ENCODE assay signal across 9 cellular contexts in the genomic region with DNA sequence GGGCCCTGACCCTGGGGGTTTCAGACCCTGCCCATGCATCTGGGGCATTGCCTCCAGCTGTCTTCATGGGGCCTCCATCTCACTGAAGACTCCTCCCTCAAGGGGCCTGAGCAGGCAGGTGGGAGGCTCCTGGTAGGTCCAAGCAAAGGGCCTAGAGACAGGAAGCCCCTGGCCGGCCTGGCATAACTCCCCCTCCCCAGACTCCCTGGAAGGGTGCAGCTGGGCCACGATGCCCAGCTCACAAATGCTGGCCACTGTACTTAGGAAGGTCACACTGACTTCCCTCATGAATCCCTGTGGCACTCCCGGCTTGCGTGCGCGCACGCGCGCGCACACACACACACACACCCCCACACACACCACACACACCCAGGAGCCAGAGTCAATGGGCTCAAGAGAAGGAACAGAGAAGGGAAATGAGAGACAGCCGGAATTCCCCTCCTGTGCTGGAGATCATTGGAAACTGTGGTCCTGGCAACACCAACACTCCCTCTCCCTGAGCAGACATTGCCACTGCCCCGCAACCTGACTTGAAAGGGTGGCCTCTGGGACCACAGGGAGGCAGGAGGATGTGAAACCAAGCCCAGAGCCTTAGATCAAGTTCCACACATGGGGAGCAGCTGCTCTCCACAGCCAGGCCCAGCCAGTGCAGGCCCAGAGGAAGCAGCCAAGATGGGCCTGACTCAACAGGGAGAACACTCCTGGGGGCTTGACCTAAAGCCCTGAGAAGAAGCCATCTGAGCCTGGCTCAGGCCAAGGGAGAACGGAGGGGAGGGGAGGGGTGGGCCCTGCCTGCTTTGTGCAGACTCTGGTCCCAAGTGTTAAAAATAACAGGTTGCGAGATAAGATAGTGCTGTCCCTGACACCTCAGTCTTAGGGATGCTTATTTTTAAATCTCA.
DNase-seq lines count a peak whose midpoint lies in the region; ATAC-seq and TF ChIP-seq lines count a peak whose summit lies in the region.
"Had no signal": no experiment of that assay in that cellular context is flagged by ENCODE, and none has a peak within 500 bp of the region (broad histone marks: within the 10 kb centered on the region; RNA-seq: fewer than 3 reads in every experiment).

No MANE protein-coding gene starts in this region.

- H3K27ac Mint-ChIP-seq in activated CD4-positive, alpha-beta memory T cell treated with anti-CD3 and anti-CD28 coated beads, Interleukin-2, amount 10 ng/mL, durations not matched to agents 7 days and 5 days = no peak overlapping the region
- no peak overlapping the region for H3K27ac Mint-ChIP-seq in activated CD4-positive, alpha-beta memory T cell treated with anti-CD3 and anti-CD28 coated beads for 36 hours

- peak; percentile 11 for DNase-seq in activated CD4-positive, alpha-beta memory T cell treated with anti-CD3 and anti-CD28 coated beads, Interleukin-2, amount 10 ng/mL, durations not matched to agents 7 days and 5 days
- DNase-seq in activated CD4-positive, alpha-beta memory T cell treated with anti-CD3 and anti-CD28 coated beads for 36 hours = no peak
- DNase-seq in fibroblast of the aortic adventitia (ENCODE audit: low read depth) = peak; percentile 27
- DNase-seq in upper lobe of left lung = peak; percentile 6 to 80
- DNase-seq in dedifferentiated amniotic fluid mesenchymal stem cell (ENCODE audit: extremely low spot score) = no peak
- no peak for DNase-seq in activated T-cell treated with anti-CD3 and anti-CD28 coated beads for 4 hours
- DNase-seq: ACHN had no signal

- POLR2A ChIA-PET in activated CD4-positive, alpha-beta memory T cell treated with anti-CD3 and anti-CD28 coated beads, Interleukin-2, amount 10 ng/mL, durations not matched to agents 7 days and 5 days (lab: Charles Lee) = no interaction called here
- POLR2A ChIA-PET in activated CD4-positive, alpha-beta memory T cell treated with anti-CD3 and anti-CD28 coated beads for 36 hours (lab: Charles Lee) = no interaction called here

- CTCF ChIA-PET in activated CD4-positive, alpha-beta memory T cell treated with anti-CD3 and anti-CD28 coated beads, Interleukin-2, amount 10 ng/mL, durations not matched to agents 7 days and 5 days (lab: Charles Lee) = no interaction called here
- CTCF ChIA-PET in activated CD4-positive, alpha-beta memory T cell treated with anti-CD3 and anti-CD28 coated beads for 36 hours (lab: Charles Lee) = no interaction called here

- H3K27ac ChIP-seq in upper lobe of left lung = no peak overlapping the region

- no peaks in the 10 kb centered on the region for H3K36me3 ChIP-seq in upper lobe of left lung

- ATAC-seq in HG03378 (IDR thresholded peaks at IDR 0.05; ENCODE audit: unreplicated experiment) = peak; percentile 69
- ATAC-seq in upper lobe of left lung (ENCODE audit: low FRiP score in 2 of 2) = no peak
- ATAC-seq in activated CD4-positive, CD25-positive, alpha-beta regulatory T cell treated with anti-CD3 and anti-CD28 coated beads, Interleukin-2, amount 50 U/mL, for 24 hours = no peak

- H3K27me3 ChIP-seq in upper lobe of left lung = no peaks in the 10 kb centered on the region

- H3K9me3 ChIP-seq in upper lobe of left lung = no peaks in the 10 kb centered on the region

- intact Hi-C loops in activated CD4-positive, alpha-beta memory T cell treated with anti-CD3 and anti-CD28 coated beads for 36 hours (cut with micrococcal nuclease) = no loop called here

- H3K36me3 Mint-ChIP-seq in activated CD4-positive, alpha-beta memory T cell treated with anti-CD3 and anti-CD28 coated beads, Interleukin-2, amount 10 ng/mL, durations not matched to agents 7 days and 5 days (ENCODE audit: low read depth) = no peaks in the 10 kb centered on the region
- H3K36me3 Mint-ChIP-seq in activated CD4-positive, alpha-beta memory T cell treated with anti-CD3 and anti-CD28 coated beads for 36 hours = no peaks in the 10 kb centered on the region

- H3K4me1 ChIP-seq in upper lobe of left lung = no peaks in the 10 kb centered on the region

- TF ChIP-seq EP300 in upper lobe of left lung (IDR thresholded peaks at IDR 0.05) = no peak

- no peaks in the 10 kb centered on the region for H3K4me1 Mint-ChIP-seq in activated CD4-positive, alpha-beta memory T cell treated with anti-CD3 and anti-CD28 coated beads, Interleukin-2, amount 10 ng/mL, durations not matched to agents 7 days and 5 days
- H3K4me1 Mint-ChIP-seq in activated CD4-positive, alpha-beta memory T cell treated with anti-CD3 and anti-CD28 coated beads for 36 hours (ENCODE audit: low read depth) = no peaks in the 10 kb centered on the region

- TF ChIP-seq CTCF in fibroblast of the aortic adventitia (IDR thresholded peaks at IDR 0.05; ENCODE audit: insufficient read depth, low read length) (no peak), upper lobe of left lung (IDR thresholded peaks at IDR 0.05) (no peak)

- no peak overlapping the region for H3K4me3 Mint-ChIP-seq in activated CD4-positive, alpha-beta memory T cell treated with anti-CD3 and anti-CD28 coated beads, Interleukin-2, amount 10 ng/mL, durations not matched to agents 7 days and 5 days
- H3K4me3 Mint-ChIP-seq in activated CD4-positive, alpha-beta memory T cell treated with anti-CD3 and anti-CD28 coated beads for 36 hours = no peak overlapping the region

- no peak overlapping the region for H3K4me3 ChIP-seq in fibroblast of the aortic adventitia (ENCODE audit: low read depth, low read length)
- H3K4me3 ChIP-seq in upper lobe of left lung = no peak overlapping the region

- WGBS in upper lobe of left lung, 2 donors = 77 to 91% methylated on average over 12 to 14 of the region's 14 CpGs

- no peak for TF ChIP-seq POLR2A in upper lobe of left lung (IDR thresholded peaks at IDR 0.05)

- no peaks in the 10 kb centered on the region for H3K27me3 Mint-ChIP-seq in activated CD4-positive, alpha-beta memory T cell treated with anti-CD3 and anti-CD28 coated beads, Interleukin-2, amount 10 ng/mL, durations not matched to agents 7 days and 5 days
- no peaks in the 10 kb centered on the region for H3K27me3 Mint-ChIP-seq in activated CD4-positive, alpha-beta memory T cell treated with anti-CD3 and anti-CD28 coated beads for 36 hours

- no peaks in the 10 kb centered on the region for H3K9me3 Mint-ChIP-seq in activated CD4-positive, alpha-beta memory T cell treated with anti-CD3 and anti-CD28 coated beads, Interleukin-2, amount 10 ng/mL, durations not matched to agents 7 days and 5 days
- no peaks in the 10 kb centered on the region for H3K9me3 Mint-ChIP-seq in activated CD4-positive, alpha-beta memory T cell treated with anti-CD3 and anti-CD28 coated beads for 36 hours

Comparison
In these comparisons a context has a peak if more than half of its experiments do, and no peak if none do; other contexts are left out.
1. DNase-seq: peak in activated CD4-positive, alpha-beta memory T cell treated with anti-CD3 and anti-CD28 coated beads, Interleukin-2, amount 10 ng/mL, durations not matched to agents 7 days and 5 days (single experiment), fibroblast of the aortic adventitia (single experiment) and upper lobe of left lung (2 of 2); none in activated CD4-positive, alpha-beta memory T cell treated with anti-CD3 and anti-CD28 coated beads for 36 hours (single experiment), dedifferentiated amniotic fluid mesenchymal stem cell (single experiment) and activated T-cell treated with anti-CD3 and anti-CD28 coated beads for 4 hours (single experiment).